ENCODE assay signal across 12 cellular contexts in the genomic region with DNA sequence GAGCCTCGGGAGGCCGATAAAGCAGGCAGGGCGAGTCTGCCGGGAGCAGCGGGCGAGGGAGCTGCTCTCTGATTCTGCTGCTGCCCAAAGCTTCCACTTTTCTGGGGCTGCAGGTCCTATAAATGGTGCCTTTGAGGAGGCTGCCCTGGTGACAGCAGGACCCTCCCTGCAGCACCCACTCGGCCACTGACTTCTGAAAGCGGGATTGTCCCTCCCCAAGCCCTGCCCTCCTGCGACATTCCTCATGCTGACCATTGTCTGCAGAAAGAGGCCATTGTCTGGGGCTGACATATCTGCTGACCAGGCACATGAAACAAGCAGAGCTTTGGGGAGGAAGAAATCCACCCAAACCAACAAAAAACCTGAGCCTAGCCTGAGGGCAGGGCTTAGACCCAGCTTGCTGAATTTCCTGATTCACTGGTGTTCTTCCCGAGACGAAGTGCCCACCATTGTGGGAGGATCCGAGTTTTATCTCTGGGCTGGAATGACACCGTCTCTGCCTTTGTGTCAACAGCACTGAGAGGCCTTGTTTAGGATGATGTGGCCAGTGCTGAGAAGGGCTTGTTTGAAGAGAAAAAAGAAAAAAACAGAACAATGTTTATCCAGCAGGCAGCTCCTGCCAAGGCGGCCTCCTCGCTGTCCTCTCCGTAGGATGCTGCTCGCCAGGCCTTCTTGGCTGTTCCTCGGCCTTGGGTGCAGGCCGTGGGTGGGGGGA.
DNase-seq lines count a peak whose midpoint lies in the region; ATAC-seq and TF ChIP-seq lines count a peak whose summit lies in the region.
"Had no signal": no experiment of that assay in that cellular context is flagged by ENCODE, and none has a peak within 500 bp of the region (broad histone marks: within the 10 kb centered on the region; RNA-seq: fewer than 3 reads in every experiment).

No MANE protein-coding gene starts in this region.

- no peak overlapping the region for H3K4me3 ChIP-seq in ectodermal cell (ENCODE audit: insufficient read depth, low read depth, low read length)
- no peak overlapping the region for H3K4me3 ChIP-seq in thyroid gland (replicated peaks in 1 of 3)

- H3K27me3 ChIP-seq in ectodermal cell (ENCODE audit: control insufficient read depth, insufficient read depth, low read length, poor library complexity, severe bottlenecking) (no peaks in the 10 kb centered on the region), thyroid gland (no peaks in the 10 kb centered on the region)
- H3K27me3 ChIP-seq: neutrophil had no signal

- ATAC-seq in left cardiac atrium (peak; percentile 34 to 52), HG03108 (IDR thresholded peaks at IDR 0.05; ENCODE audit: unreplicated experiment) (no peak)
- ATAC-seq: activated naive CD8-positive, alpha-beta T cell treated with anti-CD3 and anti-CD28 coated beads, Interleukin-2, amount 50 U/mL, for 24 hours had no signal

- WGBS in ectodermal cell, 2 experiments, result 33 to 40% methylated on average over 19 of the region's 19 CpGs
- 51 to 52% methylated on average over 18 to 19 of the region's 19 CpGs for WGBS in thyroid gland, 2 donors

- no peaks in the 10 kb centered on the region for H3K9me3 ChIP-seq in ectodermal cell (ENCODE audit: control insufficient read depth, low read length)
- H3K9me3 ChIP-seq in thyroid gland, result no peaks in the 10 kb centered on the region
- H3K9me3 ChIP-seq: neutrophil had no signal

- H3K4me1 ChIP-seq in ectodermal cell (ENCODE audit: control insufficient read depth, insufficient read depth, low read length) (peaks cover 19% of the 10 kb centered on the region), thyroid gland (peaks cover 0 to 9% of the 10 kb centered on the region in 2 donors)

- DNase-seq in left cardiac atrium (no peak), cardiac septum (ENCODE audit: low spot score) (no peak), middle frontal gyrus (ENCODE audit: extremely low spot score, low spot score) (peak; percentile 81), thyroid gland (peak; percentile 62 to 63), GM20000 (ENCODE audit: low spot score) (no peak), NCI-H446 treated with DMSO at 0.1 percent for 48 hours (lab: John Stamatoyannopoulos, UW) (no peak)
- DNase-seq: ACHN; activated naive CD8-positive, alpha-beta T cell treated with anti-CD3 and anti-CD28 coated beads, Interleukin-2, amount 50 U/mL, for 24 hours; stimulated activated CD8-positive, alpha-beta memory T cell treated with anti-CD3 and anti-CD28 coated beads, Interleukin-4, amount 100 ng/mL, for 48 hours had no signal

- intact Hi-C loops in left cardiac atrium (cut with DNase I) (no loop called here), cardiac septum (cut with DNase I) (no loop called here), thyroid gland (cut with DNase I) (no loop called here)

- peak overlapping the region; percentile 92 for H3K27ac ChIP-seq in ectodermal cell (ENCODE audit: insufficient read depth, low read depth, low read length, poor library complexity, severe bottlenecking)
- peak overlapping the region in 1 of 3 donors; percentile 17 for H3K27ac ChIP-seq in thyroid gland
- H3K27ac ChIP-seq: neutrophil had no signal

- TF ChIP-seq CTCF in thyroid gland (IDR thresholded peaks at IDR 0.05), result no peak
- TF ChIP-seq CTCF in GM20000 (IDR thresholded peaks at IDR 0.05; ENCODE audit: extremely low read depth, missing control alignments), result no peak

- H3K36me3 ChIP-seq in ectodermal cell (ENCODE audit: control insufficient read depth, insufficient read depth, low read length) (no peaks in the 10 kb centered on the region), thyroid gland (no peaks in the 10 kb centered on the region)
- H3K36me3 ChIP-seq: neutrophil had no signal

- TF ChIP-seq POLR2A in thyroid gland (IDR thresholded peaks at IDR 0.05), result no peak

Comparison
In these comparisons a context has a peak if more than half of its experiments do, and no peak if none do; other contexts are left out.
1. DNase-seq: peak in middle frontal gyrus (single experiment) and thyroid gland (2 of 2); none in left cardiac atrium (single experiment), cardiac septum (single experiment), GM20000 (single experiment) and NCI-H446 treated with DMSO at 0.1 percent for 48 hours (single experiment).